Comparison of ENCODE assay signal across 9 cellular contexts in genomic region chr3:172201990-172202318, GRCh38.
A peak's percentile ranks its signal among the peaks of the same experiment; 100 is the strongest.
DNase-seq lines count a peak whose midpoint lies in the region; ATAC-seq and TF ChIP-seq lines count a peak whose summit lies in the region.
"Had no signal": no experiment of that assay in that cellular context is flagged by ENCODE, and none has a peak within 500 bp of the region (broad histone marks: within the 10 kb centered on the region; RNA-seq: fewer than 3 reads in every experiment).

No MANE protein-coding gene starts in this region.

- peaks cover 0 to 62% (median 46%) of the 10 kb centered on the region in 4 donors for H3K4me1 ChIP-seq in sigmoid colon

- H3K36me3 Mint-ChIP-seq in activated T-cell treated with anti-CD3 and anti-CD28 coated beads, Interleukin-2, amount 50 U/mL, for 4 hours (ENCODE audit: insufficient read depth): peaks cover 35% of the 10 kb centered on the region

- no peak overlapping the region for H3K4me3 Mint-ChIP-seq in activated T-cell treated with anti-CD3 and anti-CD28 coated beads, Interleukin-2, amount 50 U/mL, for 4 hours

- H3K9me3 ChIP-seq in SK-N-MC (ENCODE audit: low read depth, low read length) (no peaks in the 10 kb centered on the region), sigmoid colon (no peaks in the 10 kb centered on the region)

- H3K27me3 ChIP-seq in sigmoid colon: no peaks in the 10 kb centered on the region

- H3K36me3 ChIP-seq in SK-N-MC (ENCODE audit: insufficient read depth, low read length) (peaks cover 9% of the 10 kb centered on the region; the same call in 1 of the 2 replicates), sigmoid colon (no peaks in the 10 kb centered on the region)

- H3K4me3 ChIP-seq in SK-N-MC (peak overlapping the region; percentile 18; the same call in 1 of the 2 replicates), sigmoid colon (no peak overlapping the region)

- no peaks in the 10 kb centered on the region for H3K27me3 Mint-ChIP-seq in activated T-cell treated with anti-CD3 and anti-CD28 coated beads, Interleukin-2, amount 50 U/mL, for 4 hours (ENCODE audit: low read depth)

- no peaks in the 10 kb centered on the region for H3K4me1 Mint-ChIP-seq in activated T-cell treated with anti-CD3 and anti-CD28 coated beads, Interleukin-2, amount 50 U/mL, for 4 hours (ENCODE audit: low read depth)

- TF ChIP-seq CTCF in sigmoid colon (IDR thresholded peaks at IDR 0.05): peak in 1 of 4 experiments; percentile 19

- peak in 2 of 4 donors; percentile 13 to 18 for TF ChIP-seq EP300 in sigmoid colon (IDR thresholded peaks at IDR 0.05)

- ATAC-seq in HG02981 (IDR thresholded peaks at IDR 0.05; ENCODE audit: unreplicated experiment): no peak
- no peak for ATAC-seq in HG02870 (IDR thresholded peaks at IDR 0.05; ENCODE audit: unreplicated experiment)
- no peak for ATAC-seq in activated T-cell treated with anti-CD3 and anti-CD28 coated beads, Interleukin-2, amount 50 U/mL, for 4 hours
- ATAC-seq in HG03442 (IDR thresholded peaks at IDR 0.05; ENCODE audit: unreplicated experiment): no peak

- intact Hi-C loops in sigmoid colon (cut with DNase I): loop anchor here (5.0 kb wide), 2 partner anchors 55 to 160 kb away; no protein-coding TSS in a partner anchor

- DNase-seq in ELR (ENCODE audit: low read depth) (peak; percentile 40), SK-N-MC (ENCODE audit: low read depth, low spot score) (peak; percentile 73), glomerular visceral epithelial cell (ENCODE audit: extremely low spot score) (peak; percentile 16), sigmoid colon (no peak)
- DNase-seq in activated T-cell treated with anti-CD3 and anti-CD28 coated beads, Interleukin-2, amount 50 U/mL, for 4 hours: no peak
- DNase-seq: activated effector memory CD4-positive, alpha-beta T cell treated with anti-CD3 and anti-CD28 coated beads, Interleukin-2, amount 50 U/mL, for 16 hours had no signal

- H3K9ac ChIP-seq in SK-N-MC (ENCODE audit: insufficient read length): peak overlapping the region; percentile 69

- H3K27ac ChIP-seq in SK-N-MC (peak overlapping the region; percentile 99), sigmoid colon (peak overlapping the region; percentile 71 to 88 (median 77))

- H3K9me3 Mint-ChIP-seq in activated T-cell treated with anti-CD3 and anti-CD28 coated beads, Interleukin-2, amount 50 U/mL, for 4 hours: peaks cover 19% of the 10 kb centered on the region

- TF ChIP-seq POLR2A in sigmoid colon (IDR thresholded peaks at IDR 0.05): no peak

- 68 to 79% methylated on average over 3 of the region's 3 CpGs for WGBS in sigmoid colon, 2 donors

Comparison
In these comparisons a context has a peak if more than half of its experiments do, and no peak if none do; other contexts are left out.
1. DNase-seq: peak in ELR (single experiment), SK-N-MC (single experiment) and glomerular visceral epithelial cell (single experiment); none in sigmoid colon (single experiment) and activated T-cell treated with anti-CD3 and anti-CD28 coated beads, Interleukin-2, amount 50 U/mL, for 4 hours (single experiment).